Comparison of ENCODE assay signal across 15 cellular contexts in genomic region chr10:132188331-132188730, GRCh38. TPM values are rescaled to one million over a fixed set of nuclear protein-coding genes. Genes with fewer than 3 reads are reported as not detected.
A peak's percentile ranks its signal among the peaks of the same experiment; 100 is the strongest.
DNase-seq lines count a peak whose midpoint lies in the region; ATAC-seq and TF ChIP-seq lines count a peak whose summit lies in the region.
"Had no signal": no experiment of that assay in that cellular context is flagged by ENCODE, and none has a peak within 500 bp of the region (broad histone marks: within the 10 kb centered on the region; RNA-seq: fewer than 3 reads in every experiment).

No MANE protein-coding gene starts in this region.

- DNase-seq in heart left ventricle (peak in 2 of 5 donors; percentile 35 to 45), cardiac septum (ENCODE audit: low spot score) (no peak), foreskin fibroblast (peak in 1 of 2 donors; percentile 23), skeletal muscle cell (ENCODE audit: low read depth) (no peak), stomach (no peak), CD14-positive monocyte (ENCODE audit: low spot score) (no peak), activated gamma-delta T cell (lab: John Stamatoyannopoulos, UW) (no peak)
- DNase-seq: cerebellar nuclear complex; GF-D8; MV-4-11; NCI-H2227 treated with DMSO at 0.1 percent for 48 hours; stimulated activated naive CD4-positive, alpha-beta T cell treated with Interleukin-2 at 50 U/mL for 16 hours had no signal

- H3K27me3 ChIP-seq in heart left ventricle (peaks cover 0 to 45% (median 22%) of the 10 kb centered on the region in 9 donors), stomach (peaks cover 20 to 66% (median 58%) of the 10 kb centered on the region in 3 donors)

- H3K4me1 ChIP-seq in heart left ventricle (peaks cover 6 to 44% (median 27%) of the 10 kb centered on the region in 12 donors), stomach (peaks cover 25 to 27% (median 26%) of the 10 kb centered on the region in 4 donors)

- TF ChIP-seq CTCF in heart left ventricle (IDR thresholded peaks at IDR 0.05) (no peak), foreskin fibroblast (IDR thresholded peaks at IDR 0.05; ENCODE audit: low read depth, low read length) (no peak), stomach (IDR thresholded peaks at IDR 0.05) (no peak), CD14-positive monocyte (IDR thresholded peaks at IDR 0.05) (no peak)

- no peak for TF ChIP-seq EP300 in stomach (IDR thresholded peaks at IDR 0.05)

- H3K36me3 Mint-ChIP-seq in T-helper 1 cell treated with Interleukin-12 subunit alpha and Interleukin-12 subunit beta and Interleukin-4 antibody, amounts not matched to agents 30 μg/mL and 1 μg/mL, for 36 hours (ENCODE audit: low read depth): peaks cover 7% of the 10 kb centered on the region
- peaks cover 2 to 3% of the 10 kb centered on the region in 2 donors for H3K36me3 Mint-ChIP-seq in CD14-positive monocyte

- H3K27ac Mint-ChIP-seq in T-helper 1 cell treated with Interleukin-12 subunit alpha and Interleukin-12 subunit beta and Interleukin-4 antibody, amounts not matched to agents 30 μg/mL and 1 μg/mL, for 36 hours: no peak overlapping the region
- H3K27ac Mint-ChIP-seq in CD14-positive monocyte: no peak overlapping the region

- intact Hi-C loops in heart left ventricle (cut with DNase I): no loop called here
- intact Hi-C loops in cardiac septum (cut with DNase I): no loop called here
- intact Hi-C loops in stomach (cut with DNase I; ENCODE audit: low total_unique reads): no loop called here
- intact Hi-C loops in CD14-positive monocyte (cut with micrococcal nuclease): no loop called here

- H3K4me3 ChIP-seq in heart left ventricle: peak overlapping the region in 8 of 12 donors; percentile 45 to 69 (median 59)
- H3K4me3 ChIP-seq in foreskin fibroblast (ENCODE audit: low read depth in 1 of 2, low read length in 2 of 2): peak overlapping the region; percentile 49 to 58
- peak overlapping the region; percentile 75 for H3K4me3 ChIP-seq in skeletal muscle cell (ENCODE audit: low read depth, low read length)
- no peak overlapping the region for H3K4me3 ChIP-seq in stomach

- peak in 1 of 4 donors; percentile 14 for ATAC-seq in heart left ventricle

- H3K9me3 ChIP-seq in heart left ventricle (no peaks in the 10 kb centered on the region), stomach (no peaks in the 10 kb centered on the region)

- peaks cover 11% of the 10 kb centered on the region for H3K4me1 Mint-ChIP-seq in T-helper 1 cell treated with Interleukin-12 subunit alpha and Interleukin-12 subunit beta and Interleukin-4 antibody, amounts not matched to agents 30 μg/mL and 1 μg/mL, for 36 hours (ENCODE audit: low read depth)
- no peaks in the 10 kb centered on the region for H3K4me1 Mint-ChIP-seq in CD14-positive monocyte

- H3K27me3 Mint-ChIP-seq in T-helper 1 cell treated with Interleukin-12 subunit alpha and Interleukin-12 subunit beta and Interleukin-4 antibody, amounts not matched to agents 30 μg/mL and 1 μg/mL, for 36 hours (ENCODE audit: low read depth): peaks cover 39% of the 10 kb centered on the region
- peaks cover 45 to 62% (median 61%) of the 10 kb centered on the region in 3 donors for H3K27me3 Mint-ChIP-seq in CD14-positive monocyte (ENCODE audit: low read depth in 3 of 3)

- no peaks in the 10 kb centered on the region for H3K9me3 Mint-ChIP-seq in T-helper 1 cell treated with Interleukin-12 subunit alpha and Interleukin-12 subunit beta and Interleukin-4 antibody, amounts not matched to agents 30 μg/mL and 1 μg/mL, for 36 hours
- peaks cover 0 to 21% (median 4%) of the 10 kb centered on the region in 7 donors for H3K9me3 Mint-ChIP-seq in CD14-positive monocyte

- 42 to 50% (median 46%) methylated on average over 13 of the region's 13 CpGs for WGBS in heart left ventricle, 4 donors
- 52 to 60% (median 55%) methylated on average over 11 to 13 of the region's 13 CpGs for WGBS in stomach, 5 donors

- peak overlapping the region in 4 of 12 donors; percentile 38 to 69 (median 48) for H3K27ac ChIP-seq in heart left ventricle
- no peak overlapping the region for H3K27ac ChIP-seq in stomach
- H3K27ac ChIP-seq: epithelial cell of prostate, SK-N-MC had no signal

- TF ChIP-seq POLR2A in heart left ventricle (IDR thresholded peaks at IDR 0.05) (no peak), stomach (IDR thresholded peaks at IDR 0.05) (no peak)

- H3K4me3 Mint-ChIP-seq in T-helper 1 cell treated with Interleukin-12 subunit alpha and Interleukin-12 subunit beta and Interleukin-4 antibody, amounts not matched to agents 30 μg/mL and 1 μg/mL, for 36 hours: peak overlapping the region; percentile 46
- H3K4me3 Mint-ChIP-seq in CD14-positive monocyte: peak overlapping the region in 1 of 2 donors; percentile 78

- no peaks in the 10 kb centered on the region for H3K36me3 ChIP-seq in heart left ventricle
- no peaks in the 10 kb centered on the region for H3K36me3 ChIP-seq in stomach

RNA-seq across cellular contexts. Expression of gene DPYSL4, which starts 1.6 kb away (rescaled TPM):
- total RNA-seq in heart left ventricle (100 to 1,000 TPM in 1 of 9 donors, 10 to 100 TPM in 8; 13.2 to 127 (median 45.9) TPM), cardiac septum (55.4 TPM), stomach (1 to 10 TPM in 1 of 5 donors, under 1 TPM in 1, not detected in 3; 0.43 to 2.0 TPM)
- polyA plus RNA-seq in heart left ventricle (10 to 100 TPM in 1 of 2 donors, 1 to 10 TPM in 1; 4.0 to 33.1 TPM), stomach (1 to 10 TPM in 1 of 3 donors, under 1 TPM in 2; 0.63 to 1.7 (median 0.68) TPM), CD14-positive monocyte (not detected)

Comparison
In these comparisons a context has a peak if more than half of its experiments do, and no peak if none do; other contexts are left out.
1. H3K4me3 ChIP-seq: peak in heart left ventricle (8 of 12), foreskin fibroblast (2 of 2) and skeletal muscle cell (single experiment); none in stomach (0 of 4).
2. RNA of gene DPYSL4, which starts 1.6 kb away (total RNA-seq): 55.4 TPM in cardiac septum (single experiment) and 13.2 to 127 TPM in heart left ventricle; 0.43 to 2.0 TPM in stomach; every median in the first group is over 4 times any median in the second.